1 cellular context compared by ENCODE assay signal in the genomic region with DNA sequence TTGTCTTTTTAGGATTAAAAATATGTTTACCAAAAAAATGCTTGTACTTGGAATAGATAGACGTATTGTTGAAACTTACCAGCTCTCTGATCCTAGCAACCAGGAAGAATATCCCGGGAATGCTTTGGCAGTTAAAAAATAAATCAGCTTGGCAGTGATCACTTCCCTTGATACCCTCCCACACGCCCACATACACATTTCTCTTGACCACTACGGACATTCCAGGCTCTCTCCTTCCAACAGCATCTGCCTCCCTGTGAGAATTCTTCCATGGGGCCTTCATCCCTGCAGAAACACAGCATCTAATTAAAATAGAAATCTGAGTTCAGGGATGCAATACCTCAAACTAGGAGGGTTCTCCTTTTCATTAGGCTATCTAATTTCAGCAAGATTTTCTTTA.
TF ChIP-seq lines count a peak whose summit lies in the region.

No MANE protein-coding gene starts in this region.

TF ChIP-seq in IMR-90, 13 proteins besides CTCF, POLR2A, EP300 and RAD21:
- TF ChIP-seq MAFK (IDR thresholded peaks at IDR 0.05; ENCODE audit: low read depth, low read length) (no peak), RCOR1 (IDR thresholded peaks at IDR 0.05; ENCODE audit: insufficient replicate concordance, low read length) (no peak), MAZ (IDR thresholded peaks at IDR 0.05; ENCODE audit: borderline replicate concordance, low read depth, low read length) (no peak), SMC3 (IDR thresholded peaks at IDR 0.05; ENCODE audit: low read depth, low read length) (no peak), MXI1 (IDR thresholded peaks at IDR 0.05; ENCODE audit: borderline replicate concordance, low read depth, low read length) (no peak), FOS (IDR thresholded peaks at IDR 0.05; ENCODE audit: low read depth, low read length) (no peak), CHD1 (IDR thresholded peaks at IDR 0.05; ENCODE audit: low read depth, low read length) (no peak), CEBPB (IDR thresholded peaks at IDR 0.05; ENCODE audit: low read depth, low read length) (no peak), BHLHE40 (IDR thresholded peaks at IDR 0.05; ENCODE audit: low read depth, low read length) (no peak)
- TF ChIP-seq, protein P1, sequence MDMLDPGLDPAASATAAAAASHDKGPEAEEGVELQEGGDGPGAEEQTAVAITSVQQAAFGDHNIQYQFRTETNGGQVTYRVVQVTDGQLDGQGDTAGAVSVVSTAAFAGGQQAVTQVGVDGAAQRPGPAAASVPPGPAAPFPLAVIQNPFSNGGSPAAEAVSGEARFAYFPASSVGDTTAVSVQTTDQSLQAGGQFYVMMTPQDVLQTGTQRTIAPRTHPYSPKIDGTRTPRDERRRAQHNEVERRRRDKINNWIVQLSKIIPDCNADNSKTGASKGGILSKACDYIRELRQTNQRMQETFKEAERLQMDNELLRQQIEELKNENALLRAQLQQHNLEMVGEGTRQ (IDR thresholded peaks at IDR 0.05; ENCODE audit: low read depth, low read length), result no peak
